ENCODE assay signal across 1 cellular context in the genomic region with DNA sequence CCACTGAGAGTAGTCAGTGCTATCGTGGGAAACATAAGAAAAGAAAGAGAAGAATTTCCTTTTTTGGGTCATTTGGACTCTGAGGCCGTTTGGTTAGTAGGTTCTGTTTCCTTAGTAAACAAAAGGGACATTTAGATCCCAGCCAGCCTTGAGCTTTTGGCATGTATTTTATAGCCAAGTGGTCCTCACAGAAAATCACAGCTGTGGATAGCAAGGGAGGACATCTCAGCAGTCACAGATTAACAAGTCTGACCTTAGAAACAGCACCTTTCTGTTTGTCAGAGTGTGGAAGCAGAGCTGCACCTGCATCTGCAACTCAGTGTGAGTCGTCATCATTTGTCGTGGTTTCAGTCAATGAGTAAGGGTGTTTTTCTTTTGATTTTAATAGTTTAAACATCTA.
TF ChIP-seq lines count a peak whose summit lies in the region.

No MANE protein-coding gene starts in this region.

TF ChIP-seq in IMR-90, 13 proteins besides CTCF, POLR2A, EP300 and RAD21 (continued from another document):
- TF ChIP-seq, protein P1, sequence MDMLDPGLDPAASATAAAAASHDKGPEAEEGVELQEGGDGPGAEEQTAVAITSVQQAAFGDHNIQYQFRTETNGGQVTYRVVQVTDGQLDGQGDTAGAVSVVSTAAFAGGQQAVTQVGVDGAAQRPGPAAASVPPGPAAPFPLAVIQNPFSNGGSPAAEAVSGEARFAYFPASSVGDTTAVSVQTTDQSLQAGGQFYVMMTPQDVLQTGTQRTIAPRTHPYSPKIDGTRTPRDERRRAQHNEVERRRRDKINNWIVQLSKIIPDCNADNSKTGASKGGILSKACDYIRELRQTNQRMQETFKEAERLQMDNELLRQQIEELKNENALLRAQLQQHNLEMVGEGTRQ (IDR thresholded peaks at IDR 0.05; ENCODE audit: low read depth, low read length), result no peak
- TF ChIP-seq RCOR1 (IDR thresholded peaks at IDR 0.05; ENCODE audit: insufficient replicate concordance, low read length) (no peak), FOS (IDR thresholded peaks at IDR 0.05; ENCODE audit: low read depth, low read length) (no peak), RFX5 (IDR thresholded peaks at IDR 0.05; ENCODE audit: low read depth, low read length) (no peak)
- TF ChIP-seq, protein P2, sequence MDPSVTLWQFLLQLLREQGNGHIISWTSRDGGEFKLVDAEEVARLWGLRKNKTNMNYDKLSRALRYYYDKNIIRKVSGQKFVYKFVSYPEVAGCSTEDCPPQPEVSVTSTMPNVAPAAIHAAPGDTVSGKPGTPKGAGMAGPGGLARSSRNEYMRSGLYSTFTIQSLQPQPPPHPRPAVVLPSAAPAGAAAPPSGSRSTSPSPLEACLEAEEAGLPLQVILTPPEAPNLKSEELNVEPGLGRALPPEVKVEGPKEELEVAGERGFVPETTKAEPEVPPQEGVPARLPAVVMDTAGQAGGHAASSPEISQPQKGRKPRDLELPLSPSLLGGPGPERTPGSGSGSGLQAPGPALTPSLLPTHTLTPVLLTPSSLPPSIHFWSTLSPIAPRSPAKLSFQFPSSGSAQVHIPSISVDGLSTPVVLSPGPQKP (IDR thresholded peaks at IDR 0.05; ENCODE audit: borderline replicate concordance, low read depth, low read length), result no peak
